ENCODE assay signal across 19 cellular contexts in the genomic region with DNA sequence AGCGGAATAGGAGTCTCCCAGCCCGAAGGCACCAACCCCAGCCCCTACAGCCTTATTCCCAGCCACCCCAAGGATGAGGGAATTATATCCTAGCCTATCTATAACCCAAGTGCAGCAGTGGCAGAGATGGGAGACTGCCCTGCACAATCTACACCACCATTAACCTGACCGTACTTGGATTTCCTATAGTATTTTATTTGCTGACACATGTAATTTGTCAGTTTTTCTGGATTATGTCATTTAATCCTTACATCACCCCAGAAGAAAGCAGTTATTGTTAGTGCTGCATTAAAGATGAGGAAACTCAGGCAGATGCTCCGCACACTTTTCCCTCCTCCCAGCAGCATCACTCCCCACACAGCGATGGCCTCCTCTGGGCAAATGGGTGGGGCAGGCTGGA. TPM values are rescaled to one million over a fixed set of nuclear protein-coding genes. Genes with fewer than 3 reads are reported as not detected.
"Had no signal": no experiment of that assay in that cellular context is flagged by ENCODE, and none has a peak within 500 bp of the region (broad histone marks: within the 10 kb centered on the region; RNA-seq: fewer than 3 reads in every experiment).

No MANE protein-coding gene starts in this region.

- H3K27ac Mint-ChIP-seq: immature natural killer cell; naive thymus-derived CD4-positive, alpha-beta T cell; natural killer cell treated with Interleukin-12 subunit alpha and Interleukin-12 subunit beta and Interleukin-15 and Interleukin-18, amount 100 ng/mL, for 72 hours; progenitor cell of endocrine pancreas; stimulated activated effector memory CD8-positive, alpha-beta T cell treated with anti-CD3 and anti-CD28 coated beads, Interleukin-12 subunit alpha, Interleukin-12 subunit beta, amount 100 ng/mL, for 72 hours; stimulated activated naive CD8-positive, alpha-beta T cell treated with anti-CD3 and anti-CD28 coated beads, Interleukin-15, Interleukin-2, amounts not matched to agents 100 ng/mL and 50 ng/mL, for 24 hours had no signal

- FAIRE-seq: islet of Langerhans had no signal

- H3K4me1 ChIP-seq: right atrium auricular region, tibial artery, uterus had no signal

- H3K27me3 ChIP-seq: ovary, right atrium auricular region, suprapubic skin, tibial artery, uterus had no signal

- DNase-seq: immature natural killer cell; left ventricle myocardium inferior; stimulated activated CD4-positive, alpha-beta T cell treated with anti-CD3 and anti-CD28 coated beads, Interleukin-12 subunit alpha, Interleukin-12 subunit beta, amount 100 ng/mL, for 4 hours; tibial artery; uterus had no signal

- H3K36me3 Mint-ChIP-seq: natural killer cell treated with Interleukin-12 subunit alpha and Interleukin-12 subunit beta and Interleukin-15 and Interleukin-18, amount 100 ng/mL, for 72 hours; stimulated activated effector memory CD8-positive, alpha-beta T cell treated with anti-CD3 and anti-CD28 coated beads, Interleukin-12 subunit alpha, Interleukin-12 subunit beta, amount 100 ng/mL, for 72 hours had no signal

- H3K4me3 Mint-ChIP-seq: immature natural killer cell; naive thymus-derived CD4-positive, alpha-beta T cell; natural killer cell treated with Interleukin-12 subunit alpha and Interleukin-12 subunit beta and Interleukin-15 and Interleukin-18, amount 100 ng/mL, for 72 hours; stimulated activated effector memory CD8-positive, alpha-beta T cell treated with anti-CD3 and anti-CD28 coated beads, Interleukin-12 subunit alpha, Interleukin-12 subunit beta, amount 100 ng/mL, for 72 hours; stimulated activated naive CD8-positive, alpha-beta T cell treated with anti-CD3 and anti-CD28 coated beads, Interleukin-15, Interleukin-2, amounts not matched to agents 100 ng/mL and 50 ng/mL, for 24 hours had no signal

- H3K9me3 ChIP-seq: left ventricle myocardium inferior, mucosa of descending colon, ovary, right atrium auricular region, suprapubic skin, thoracic aorta, tibial artery, uterus had no signal

- ATAC-seq: natural killer cell treated with Interleukin-12 subunit alpha and Interleukin-12 subunit beta and Interleukin-15 and Interleukin-18, amount 100 ng/mL, for 72 hours; sciatic nerve; stimulated activated effector memory CD8-positive, alpha-beta T cell treated with anti-CD3 and anti-CD28 coated beads, Interleukin-12 subunit alpha, Interleukin-12 subunit beta, amount 100 ng/mL, for 72 hours had no signal

- H3K4me3 ChIP-seq: left ventricle myocardium inferior, lung, mucosa of descending colon, ovary, right atrium auricular region, skin epidermis, suprapubic skin, thoracic aorta, tibial artery, uterus had no signal

- H3K36me3 ChIP-seq: left ventricle myocardium inferior, ovary, right atrium auricular region, suprapubic skin, thoracic aorta, tibial artery, uterus had no signal

- H3K9me3 Mint-ChIP-seq: immature natural killer cell; natural killer cell treated with Interleukin-12 subunit alpha and Interleukin-12 subunit beta and Interleukin-15 and Interleukin-18, amount 100 ng/mL, for 72 hours; stimulated activated effector memory CD8-positive, alpha-beta T cell treated with anti-CD3 and anti-CD28 coated beads, Interleukin-12 subunit alpha, Interleukin-12 subunit beta, amount 100 ng/mL, for 72 hours; stimulated activated naive CD8-positive, alpha-beta T cell treated with anti-CD3 and anti-CD28 coated beads, Interleukin-15, Interleukin-2, amounts not matched to agents 100 ng/mL and 50 ng/mL, for 24 hours had no signal

- H3K27ac ChIP-seq: left ventricle myocardium inferior, ovary, right atrium auricular region, skin epidermis, suprapubic skin, thoracic aorta, tibial artery, uterus had no signal

RNA-seq across cellular contexts. Expression of gene BFSP1, which starts 6.0 kb away (rescaled TPM):
- polyA plus RNA-seq: naive thymus-derived CD4-positive, alpha-beta T cell had no signal
